1 cellular context compared by ENCODE assay signal in genomic region chr9:123339666-123340414, GRCh38.
A peak's percentile ranks its signal among the peaks of the same experiment; 100 is the strongest.
TF ChIP-seq lines count a peak whose summit lies in the region.

No MANE protein-coding gene starts in this region.

TF ChIP-seq in K562, 482 proteins besides CTCF, POLR2A, EP300 and RAD21 (continued from another document):
- peak; percentile 16; the same call in 1 of the 2 replicates for TF ChIP-seq LCOR (CRISPR knock-in tag; IDR thresholded peaks at IDR 0.05)
- no peak for TF ChIP-seq RFX7 (CRISPR knock-in tag; IDR thresholded peaks at IDR 0.05)
- TF ChIP-seq CBFA2T2 (conservative IDR thresholded peaks at IDR 0.05) = peak; percentile 18; the same call in 1 of the 2 replicates
- peak; percentile 81 for TF ChIP-seq ZNF592 (IDR thresholded peaks at IDR 0.05)
- TF ChIP-seq SMAD3 (CRISPR knock-in tag; conservative IDR thresholded peaks at IDR 0.05) = 0 out of 2 replicates have a peak, but pooled peaks have one; percentile 16
- TF ChIP-seq NCOA2 (IDR thresholded peaks at IDR 0.05; ENCODE audit: partially characterized antibody in 2 of 2) = no peak
- TF ChIP-seq MNT (conservative IDR thresholded peaks at IDR 0.05) = 0 out of 4 replicates have a peak, but pooled peaks of 1 of the 2 experiments have one; percentile 34
- no peak for TF ChIP-seq CEBPZ (IDR thresholded peaks at IDR 0.05; ENCODE audit: borderline replicate concordance, low read depth, low read length)
- TF ChIP-seq TRIM24 (IDR thresholded peaks at IDR 0.05) = no peak
- TF ChIP-seq GTF2F1 (IDR thresholded peaks at IDR 0.05; ENCODE audit: low read depth, low read length) = no peak
- TF ChIP-seq ZNF699 (CRISPR knock-in tag; IDR thresholded peaks at IDR 0.05; ENCODE audit: insufficient replicate concordance) = no peak
- 0 out of 2 replicates have a peak, but pooled peaks have one; percentile 49 for TF ChIP-seq PYGO2 (tag; IDR thresholded peaks at IDR 0.05)
- no peak for TF ChIP-seq E4F1 (CRISPR knock-in tag; IDR thresholded peaks at IDR 0.05; ENCODE audit: borderline replicate concordance)
- TF ChIP-seq KDM4B (IDR thresholded peaks at IDR 0.05; ENCODE audit: borderline replicate concordance in 2 of 2, low read depth in 1 of 2) = no peak
- no peak for TF ChIP-seq PCBP2 (IDR thresholded peaks at IDR 0.05; ENCODE audit: low read depth, low read length, poor library complexity, severe bottlenecking)
- no peak for TF ChIP-seq HNRNPL (IDR thresholded peaks at IDR 0.05; ENCODE audit: low read depth, low read length)
- TF ChIP-seq DPF2 (IDR thresholded peaks at IDR 0.05) = peak; percentile 53; the same call in 1 of the 2 replicates
- TF ChIP-seq XRCC4 (IDR thresholded peaks at IDR 0.05; ENCODE audit: extremely low read depth, insufficient read depth, insufficient read length) = no peak
- no peak for TF ChIP-seq BRF2 (IDR thresholded peaks at IDR 0.05; ENCODE audit: borderline replicate concordance, insufficient read depth, insufficient read length)
- TF ChIP-seq THAP7 (CRISPR knock-in tag; IDR thresholded peaks at IDR 0.05) = no peak
- no peak for TF ChIP-seq ASH1L (IDR thresholded peaks at IDR 0.05; ENCODE audit: borderline replicate concordance, low read depth, partially characterized antibody)
- no peak for TF ChIP-seq FOXP4 (CRISPR knock-in tag; IDR thresholded peaks at IDR 0.05; ENCODE audit: borderline replicate concordance)
- no peak for TF ChIP-seq RBM34 (IDR thresholded peaks at IDR 0.05; ENCODE audit: borderline replicate concordance, insufficient read depth, low read length)
- no peak for TF ChIP-seq SP1 (CRISPR knock-in tag; IDR thresholded peaks at IDR 0.05)
- TF ChIP-seq CCNT2 (IDR thresholded peaks at IDR 0.05; ENCODE audit: borderline replicate concordance, extremely low read depth, insufficient read length, low read depth, low read length) = no peak
- no peak for TF ChIP-seq ZSCAN32 (CRISPR knock-in tag; IDR thresholded peaks at IDR 0.05)
- no peak for TF ChIP-seq KLF1 (tag; IDR thresholded peaks at IDR 0.05)
- TF ChIP-seq KHSRP (IDR thresholded peaks at IDR 0.05) = no peak
- no peak for TF ChIP-seq NR2C2 (CRISPR knock-in tag; IDR thresholded peaks at IDR 0.05)
- TF ChIP-seq NR2C2 (tag; IDR thresholded peaks at IDR 0.05) = peak; percentile 68; the same call in 1 of the 2 replicates
- TF ChIP-seq HOXB6 (CRISPR knock-in tag; IDR thresholded peaks at IDR 0.05; ENCODE audit: borderline replicate concordance) = no peak
- peak; percentile 69; the same call in 1 of the 2 replicates for TF ChIP-seq ZNF76 (CRISPR knock-in tag; IDR thresholded peaks at IDR 0.05; ENCODE audit: borderline replicate concordance)
- TF ChIP-seq SMARCB1 (IDR thresholded peaks at IDR 0.05; ENCODE audit: insufficient read length, low read depth) = no peak
